ENCODE assay signal across 9 cellular contexts in the genomic region with DNA sequence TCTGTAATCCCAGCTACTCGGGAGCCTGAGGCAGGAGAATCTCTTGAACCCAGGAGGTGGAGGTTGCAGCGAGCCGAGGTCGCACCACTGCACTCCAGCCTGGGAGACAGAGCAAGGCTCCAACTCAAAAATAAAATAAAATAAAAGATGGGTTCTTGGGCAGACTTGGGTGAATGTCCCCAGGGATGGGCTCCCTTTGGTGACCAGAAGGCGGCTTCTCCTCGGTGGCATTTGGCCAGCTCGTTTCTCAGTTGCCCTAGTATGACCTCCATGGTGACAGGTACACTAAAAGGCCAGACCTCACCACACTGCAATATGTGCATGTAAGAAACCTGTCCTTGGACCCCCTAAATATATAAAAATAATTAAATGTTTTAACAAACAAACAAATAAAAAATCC.
"Had no signal": no experiment of that assay in that cellular context is flagged by ENCODE, and none has a peak within 500 bp of the region (broad histone marks: within the 10 kb centered on the region; RNA-seq: fewer than 3 reads in every experiment).

No MANE protein-coding gene starts in this region.

- H3K27ac Mint-ChIP-seq: HFFc6 had no signal

- H3K9me3 Mint-ChIP-seq: HFFc6, IgD-negative memory B cell had no signal

- H3K4me1 ChIP-seq: HAP-1 had no signal

- H3K9ac ChIP-seq: GM23248 had no signal

- H3K27ac ChIP-seq: GM23248, HL-60 had no signal

- H3K36me3 ChIP-seq: HAP-1 had no signal

- H3K4me3 Mint-ChIP-seq: HFFc6, IgD-negative memory B cell had no signal

- H2AFZ ChIP-seq: GM23248 had no signal

- DNase-seq: GM23248, GOT3, H7, HFFc6 had no signal

- H3K4me3 ChIP-seq: GM23248, HAP-1 had no signal

- ATAC-seq: HCT116, HepG2 had no signal

- H3K9me3 ChIP-seq: HAP-1 had no signal

- H3K36me3 Mint-ChIP-seq: IgD-negative memory B cell had no signal
